In genomic region chr15:53840681-53841080, GRCh38 we compare ENCODE assay signal across 22 cellular contexts.
DNase-seq lines count a peak whose midpoint lies in the region; ATAC-seq, FAIRE-seq and TF ChIP-seq lines count a peak whose summit lies in the region.
"Had no signal": no experiment of that assay in that cellular context is flagged by ENCODE, and none has a peak within 500 bp of the region (broad histone marks: within the 10 kb centered on the region; RNA-seq: fewer than 3 reads in every experiment).

No MANE protein-coding gene starts in this region.

- ATAC-seq in HepG2 = no peak
- no peak for ATAC-seq in right lobe of liver
- ATAC-seq in GM18519 (IDR thresholded peaks at IDR 0.05; ENCODE audit: low FRiP score, unreplicated experiment) = no peak
- ATAC-seq: A549 had no signal

- in situ Hi-C loops in HepG2 (cut with HindIII; ENCODE audit: extremely low pct_ligation_motif_present, low pct_unique_long_range_greater_than_20kb) = loop anchor here (25.0 kb wide), 1 partner anchor 378 kb away; no protein-coding TSS in a partner anchor

- H2BK120ac ChIP-seq in trophoblast cell (ENCODE audit: insufficient read depth, low read length, poor library complexity) = no peak overlapping the region

- no peak overlapping the region for H3K14ac ChIP-seq in trophoblast cell (ENCODE audit: low read length)

- no peak overlapping the region for H3K4me2 ChIP-seq in HepG2 (ENCODE audit: low read depth, low read length)
- H3K4me2 ChIP-seq in trophoblast cell (ENCODE audit: low read length) = no peak overlapping the region
- H3K4me2 ChIP-seq: A549; BLaER1 treated with 17β-estradiol and CSF1 and Interleukin-3, amounts not matched to agents 10 nM and 100 nM had no signal

- TF ChIP-seq EP300 in HepG2 (IDR thresholded peaks at IDR 0.05; ENCODE audit: low read depth in 2 of 2, low read length in 2 of 2) = no peak
- TF ChIP-seq EP300 in HepG2 (CRISPR knock-in tag; IDR thresholded peaks at IDR 0.05; ENCODE audit: borderline replicate concordance) = no peak

- no peak overlapping the region for H3K18ac ChIP-seq in trophoblast cell (ENCODE audit: low read length)

- H3K4ac ChIP-seq in trophoblast cell (ENCODE audit: low read depth, low read length) = no peak overlapping the region

- H3K4me3 ChIP-seq in HepG2 (replicated peaks in 1 of 3; ENCODE audit: insufficient read depth in 1 of 3, low read depth in 2 of 3, low read length in 3 of 3) (no peak overlapping the region), right lobe of liver (no peak overlapping the region), epithelial cell of esophagus (ENCODE audit: low read length) (no peak overlapping the region), trophoblast cell (ENCODE audit: low read depth, low read length) (no peak overlapping the region)
- H3K4me3 ChIP-seq: A549; BLaER1 treated with 17β-estradiol and CSF1 and Interleukin-3, amounts not matched to agents 10 nM and 100 nM had no signal

- H2BK5ac ChIP-seq in trophoblast cell (ENCODE audit: low read depth, low read length, poor library complexity) = no peak overlapping the region

- H3K9ac ChIP-seq in HepG2 (ENCODE audit: insufficient read depth, low read depth, low read length) = no peak overlapping the region
- H3K9ac ChIP-seq in trophoblast cell (ENCODE audit: low read length) = no peak overlapping the region
- H3K9ac ChIP-seq: BLaER1 treated with 17β-estradiol and CSF1 and Interleukin-3, amounts not matched to agents 10 nM and 100 nM had no signal

- H3K27ac ChIP-seq in HepG2 (ENCODE audit: extremely low read length, insufficient read depth, low read length) (no peak overlapping the region), right lobe of liver (no peak overlapping the region), trophoblast cell (ENCODE audit: low read depth, low read length) (no peak overlapping the region)
- H3K27ac ChIP-seq: 22Rv1; A549; BLaER1 treated with 17β-estradiol and CSF1 and Interleukin-3, amounts not matched to agents 10 nM and 100 nM; C4-2B had no signal

- CTCF ChIA-PET in HepG2 (lab: Yijun Ruan, JAX; ENCODE audit: low intra/inter-chr PET ratio, low total read pairs) = no interaction called here

- no TSS peak for BruUV-seq in HepG2 (replicated peaks; lab: Mats Ljungman, UMichigan)

- H3K9me3 ChIP-seq in HepG2 (ENCODE audit: low read length) = no peaks in the 10 kb centered on the region
- H3K9me3 ChIP-seq in right lobe of liver = no peaks in the 10 kb centered on the region
- no peaks in the 10 kb centered on the region for H3K9me3 ChIP-seq in trophoblast cell (ENCODE audit: insufficient read depth, low read depth, low read length)
- H3K9me3 ChIP-seq: A549; BLaER1 treated with 17β-estradiol and CSF1 and Interleukin-3, amounts not matched to agents 10 nM and 100 nM had no signal

- POLR2A ChIA-PET in HepG2 (lab: Yijun Ruan, JAX) = no interaction called here

- no peak overlapping the region for H4K91ac ChIP-seq in trophoblast cell (ENCODE audit: low read depth, low read length)

- no peak overlapping the region for H4K8ac ChIP-seq in trophoblast cell (ENCODE audit: low read depth, low read length)

- TF ChIP-seq POLR2A in HepG2 (IDR thresholded peaks at IDR 0.05; ENCODE audit: insufficient read depth in 1 of 2, low read depth in 2 of 2, low read length in 2 of 2) (no peak), right lobe of liver (IDR thresholded peaks at IDR 0.05) (no peak)

- H3K23ac ChIP-seq in trophoblast cell (ENCODE audit: low read length) = no peak overlapping the region

- H2AK5ac ChIP-seq in trophoblast cell (ENCODE audit: low read length) = no peak overlapping the region

- H4K20me1 ChIP-seq in HepG2 (ENCODE audit: insufficient read depth, low read length) = no peaks in the 10 kb centered on the region
- H4K20me1 ChIP-seq: BLaER1 treated with 17β-estradiol and CSF1 and Interleukin-3, amounts not matched to agents 10 nM and 100 nM had no signal

- 95% methylated on average over 2 of the region's 2 CpGs for WGBS in HepG2 (ENCODE audit: low lambda C conversion rate)
- 69% methylated on average over 2 of the region's 2 CpGs for WGBS in right lobe of liver (ENCODE audit: insufficient coverage, low coverage, low lambda C conversion rate, missing lambda C conversion rate)
- WGBS in trophoblast cell (ENCODE audit: extremely low coverage, insufficient coverage, insufficient read length) = no CpG with 5 or more reads among the region's 2 CpGs

- H2BK12ac ChIP-seq in trophoblast cell (ENCODE audit: low read length) = no peak overlapping the region

- TF ChIP-seq CTCF in HepG2 (CRISPR knock-in tag; IDR thresholded peaks at IDR 0.05) = no peak
- TF ChIP-seq CTCF in right lobe of liver (IDR thresholded peaks at IDR 0.05) = no peak
- no peak for TF ChIP-seq CTCF in epithelial cell of esophagus (IDR thresholded peaks at IDR 0.05; ENCODE audit: insufficient read depth, low read depth, low read length, missing control alignments)

- no peak for TF ChIP-seq RAD21 in HepG2 (CRISPR knock-in tag; IDR thresholded peaks at IDR 0.05)

- no peaks in the 10 kb centered on the region for H3K27me3 ChIP-seq in HepG2 (ENCODE audit: control insufficient read depth in 1 of 2, insufficient read depth in 2 of 2, low read length in 2 of 2)
- no peaks in the 10 kb centered on the region for H3K27me3 ChIP-seq in right lobe of liver
- no peaks in the 10 kb centered on the region for H3K27me3 ChIP-seq in trophoblast cell (ENCODE audit: insufficient read depth, low read length)
- H3K27me3 ChIP-seq: BLaER1 treated with 17β-estradiol and CSF1 and Interleukin-3, amounts not matched to agents 10 nM and 100 nM had no signal

- DNase-seq in HepG2 (ENCODE audit: low spot score) = no peak
- DNase-seq in right lobe of liver = no peak
- peak; percentile 14 for DNase-seq in RKO (ENCODE audit: low spot score)
- DNase-seq in epithelial cell of esophagus (ENCODE audit: low read depth) = peak; percentile 2
- peak; percentile 65 to 73 for DNase-seq in trophoblast cell
- DNase-seq in cerebellar nuclear complex (lab: John Stamatoyannopoulos, UW) = no peak
- no peak for DNase-seq in NCI-H82 treated with DMSO at 0.1 percent for 48 hours (lab: John Stamatoyannopoulos, UW; ENCODE audit: unreplicated experiment)
- DNase-seq: AML-193; Calu3; CD4-positive, alpha-beta memory T cell; CD8-positive, alpha-beta memory T cell; COR-L47; DMS79 treated with DMSO at 0.1 percent for 48 hours; GF-D8 had no signal

- H4K12ac ChIP-seq in trophoblast cell (ENCODE audit: low read depth, low read length) = no peak overlapping the region

- H2AFZ ChIP-seq in HepG2 (ENCODE audit: low read length) (peak overlapping the region; percentile 49), trophoblast cell (ENCODE audit: insufficient read depth, low read length, poor library complexity) (no peak overlapping the region)

- no peaks in the 10 kb centered on the region for H3K79me2 ChIP-seq in HepG2 (ENCODE audit: insufficient read depth, low read length)
- no peaks in the 10 kb centered on the region for H3K79me2 ChIP-seq in trophoblast cell (ENCODE audit: control insufficient read depth, insufficient read depth, low read length, poor library complexity)

- H3K79me1 ChIP-seq in trophoblast cell (ENCODE audit: low read length) = peaks cover 6% of the 10 kb centered on the region

- no peaks in the 10 kb centered on the region for H3K36me3 ChIP-seq in HepG2 (replicated peaks in 1 of 2; ENCODE audit: control insufficient read depth in 1 of 2, insufficient read depth in 2 of 2, low read length in 2 of 2)
- no peaks in the 10 kb centered on the region for H3K36me3 ChIP-seq in right lobe of liver
- no peaks in the 10 kb centered on the region for H3K36me3 ChIP-seq in trophoblast cell (ENCODE audit: control insufficient read depth in 1 of 2, insufficient read depth in 2 of 2, low read length in 2 of 2)
- H3K36me3 ChIP-seq: BLaER1 treated with 17β-estradiol and CSF1 and Interleukin-3, amounts not matched to agents 10 nM and 100 nM had no signal

- peaks cover 71% of the 10 kb centered on the region for H3K4me1 ChIP-seq in HepG2 (ENCODE audit: insufficient read depth, low read length)
- no peaks in the 10 kb centered on the region for H3K4me1 ChIP-seq in right lobe of liver
- peaks cover 0 to 5% of the 10 kb centered on the region in 2 experiments for H3K4me1 ChIP-seq in trophoblast cell (ENCODE audit: control insufficient read depth in 1 of 2, insufficient read depth in 2 of 2, low read length in 2 of 2)

- FAIRE-seq in HepG2 (lab: Jason Lieb, UNC) = no peak
- FAIRE-seq: A549, D721Med, G401.6, GM12891 had no signal

- intact Hi-C loops in HepG2 (cut with micrococcal nuclease; ENCODE audit: unreplicated experiment) (no loop called here), right lobe of liver (cut with DNase I) (no loop called here)

TF ChIP-seq in HepG2, 621 proteins besides CTCF, POLR2A, EP300 and RAD21:
- TF ChIP-seq IKZF1 (IDR thresholded peaks at IDR 0.05) (no peak), ZNF780A (CRISPR knock-in tag; IDR thresholded peaks at IDR 0.05) (no peak)

Comparison
In these comparisons a context has a peak if more than half of its experiments do, and no peak if none do; other contexts are left out.
1. DNase-seq: peak in RKO (single experiment), epithelial cell of esophagus (single experiment) and trophoblast cell (2 of 2); none in HepG2 (single experiment), right lobe of liver (0 of 3), cerebellar nuclear complex (0 of 2) and NCI-H82 treated with DMSO at 0.1 percent for 48 hours (single experiment).